11 cellular contexts compared by ENCODE assay signal in genomic region chr3:194688946-194689345, GRCh38. TPM values are rescaled to one million over a fixed set of nuclear protein-coding genes. Genes with fewer than 3 reads are reported as not detected.
A peak's percentile ranks its signal among the peaks of the same experiment; 100 is the strongest.
DNase-seq lines count a peak whose midpoint lies in the region; ATAC-seq and TF ChIP-seq lines count a peak whose summit lies in the region.
"Had no signal": no experiment of that assay in that cellular context is flagged by ENCODE, and none has a peak within 500 bp of the region (broad histone marks: within the 10 kb centered on the region; RNA-seq: fewer than 3 reads in every experiment).

No MANE protein-coding gene starts in this region.

- POLR2A ChIA-PET in activated CD8-positive, alpha-beta T cell treated with anti-CD3 and anti-CD28 coated beads for 36 hours (lab: Charles Lee), result interaction anchor here (1.5 kb wide), 1 partner anchor 14 kb away, joined by 3 read pairs; no protein-coding TSS in a partner anchor
- POLR2A ChIA-PET in activated CD8-positive, alpha-beta T cell treated with anti-CD3 and anti-CD28 coated beads, Interleukin-2, amount 10 ng/mL, durations not matched to agents 7 days and 5 days (lab: Charles Lee), result interaction anchor here (0.8 kb wide), 1 partner anchor 570 kb away, joined by 3 read pairs; no protein-coding TSS in a partner anchor

- intact Hi-C loops in activated CD8-positive, alpha-beta T cell treated with anti-CD3 and anti-CD28 coated beads for 36 hours (cut with micrococcal nuclease), result no loop called here
- intact Hi-C loops in mucosa of descending colon (cut with DNase I, micrococcal nuclease), result loop anchor here (5.0 to 10.0 kb wide), 2 partner anchors 568 to 576 kb away; no protein-coding TSS in a partner anchor

- CTCF ChIA-PET in activated CD8-positive, alpha-beta T cell treated with anti-CD3 and anti-CD28 coated beads for 36 hours (lab: Charles Lee), result interaction anchor here (8.8 kb wide), 1 partner anchor 17 kb away, joined by 199 read pairs; the partner anchor contains the start of gene LSG1
- CTCF ChIA-PET in activated CD8-positive, alpha-beta T cell treated with anti-CD3 and anti-CD28 coated beads, Interleukin-2, amount 10 ng/mL, durations not matched to agents 7 days and 5 days (lab: Charles Lee), result interaction anchor here (1.4 to 11.8 kb wide), 4 partner anchors 16 to 418 kb away, joined by 4 to 226 read pairs (median 10); partner anchors contain the start of gene LSG1

- TF ChIP-seq CTCF in activated CD8-positive, alpha-beta T cell treated with anti-CD3 and anti-CD28 coated beads for 36 hours (IDR thresholded peaks at IDR 0.05), result no peak
- TF ChIP-seq CTCF in hepatocyte (IDR thresholded peaks at IDR 0.05; ENCODE audit: poor library complexity), result no peak
- TF ChIP-seq CTCF in mucosa of descending colon (IDR thresholded peaks at IDR 0.05), result no peak

- H3K79me2 ChIP-seq in hepatocyte, result peaks cover 11% of the 10 kb centered on the region

- peaks cover 13% of the 10 kb centered on the region for H4K20me1 ChIP-seq in hepatocyte (ENCODE audit: insufficient read depth, poor library complexity, severe bottlenecking)

- peaks cover 14% of the 10 kb centered on the region for H3K27me3 Mint-ChIP-seq in activated CD8-positive, alpha-beta T cell treated with anti-CD3 and anti-CD28 coated beads for 36 hours
- H3K27me3 Mint-ChIP-seq in activated CD8-positive, alpha-beta T cell treated with anti-CD3 and anti-CD28 coated beads, Interleukin-2, amount 10 ng/mL, durations not matched to agents 7 days and 5 days (ENCODE audit: low read depth), result peaks cover 34% of the 10 kb centered on the region
- no peaks in the 10 kb centered on the region for H3K27me3 Mint-ChIP-seq in T-helper 17 cell
- no peaks in the 10 kb centered on the region for H3K27me3 Mint-ChIP-seq in stimulated activated memory B cell treated with anti-CD40 and anti-IgM and Interleukin-4, amounts not matched to agents 10 μg/mL and 1 μg/mL and 100 μg/mL, for 72 hours

- no peak for DNase-seq in activated CD8-positive, alpha-beta T cell treated with anti-CD3 and anti-CD28 coated beads for 36 hours
- DNase-seq in activated CD8-positive, alpha-beta T cell treated with anti-CD3 and anti-CD28 coated beads, Interleukin-2, amount 10 ng/mL, durations not matched to agents 7 days and 5 days, result no peak
- DNase-seq in T-helper 17 cell (no peak), hepatocyte (ENCODE audit: low spot score) (no peak), nucleus accumbens (lab: John Stamatoyannopoulos, UW) (no peak), mucosa of descending colon (no peak)
- no peak for DNase-seq in stimulated activated CD4-positive, alpha-beta T cell treated with anti-CD3 and anti-CD28 coated beads, Interleukin-2, amount 100 ng/mL, for 48 hours
- DNase-seq: T-helper 9 cell had no signal

- no peak overlapping the region for H2AFZ ChIP-seq in hepatocyte

- H3K4me3 ChIP-seq in hepatocyte (no peak overlapping the region), mucosa of descending colon (no peak overlapping the region)

- H3K9me2 ChIP-seq in hepatocyte (replicated peaks; ENCODE audit: insufficient read depth), result no peaks in the 10 kb centered on the region

- peak overlapping the region; percentile 80 for H3K4me3 Mint-ChIP-seq in activated CD8-positive, alpha-beta T cell treated with anti-CD3 and anti-CD28 coated beads for 36 hours
- no peak overlapping the region for H3K4me3 Mint-ChIP-seq in activated CD8-positive, alpha-beta T cell treated with anti-CD3 and anti-CD28 coated beads, Interleukin-2, amount 10 ng/mL, durations not matched to agents 7 days and 5 days
- H3K4me3 Mint-ChIP-seq in T-helper 17 cell, result peak overlapping the region; percentile 95
- H3K4me3 Mint-ChIP-seq in stimulated activated memory B cell treated with anti-CD40 and anti-IgM and Interleukin-4, amounts not matched to agents 10 μg/mL and 1 μg/mL and 100 μg/mL, for 72 hours, result peak overlapping the region; percentile 98

- H3K27ac ChIP-seq in hepatocyte, result peak overlapping the region; percentile 83
- H3K27ac ChIP-seq: thoracic aorta had no signal

- H3K27ac Mint-ChIP-seq in activated CD8-positive, alpha-beta T cell treated with anti-CD3 and anti-CD28 coated beads for 36 hours, result no peak overlapping the region
- no peak overlapping the region for H3K27ac Mint-ChIP-seq in activated CD8-positive, alpha-beta T cell treated with anti-CD3 and anti-CD28 coated beads, Interleukin-2, amount 10 ng/mL, durations not matched to agents 7 days and 5 days
- H3K27ac Mint-ChIP-seq in T-helper 17 cell, result peak overlapping the region; percentile 63
- H3K27ac Mint-ChIP-seq in stimulated activated memory B cell treated with anti-CD40 and anti-IgM and Interleukin-4, amounts not matched to agents 10 μg/mL and 1 μg/mL and 100 μg/mL, for 72 hours, result peak overlapping the region; percentile 88

- peaks cover 12% of the 10 kb centered on the region for H3K27me3 ChIP-seq in hepatocyte

- H3K36me3 ChIP-seq in hepatocyte (replicated peaks; ENCODE audit: insufficient read depth, low read depth) (no peaks in the 10 kb centered on the region), mucosa of descending colon (ENCODE audit: low read depth) (no peaks in the 10 kb centered on the region)
- H3K36me3 ChIP-seq: HAP-1, thoracic aorta had no signal

- peaks cover 42% of the 10 kb centered on the region for H3K4me1 ChIP-seq in hepatocyte (ENCODE audit: insufficient read depth)
- peaks cover 14% of the 10 kb centered on the region for H3K4me1 ChIP-seq in mucosa of descending colon (ENCODE audit: low read depth)

- H3K4me2 ChIP-seq in hepatocyte, result peak overlapping the region; percentile 95

- ATAC-seq in activated CD8-positive, alpha-beta T cell treated with anti-CD3 and anti-CD28 coated beads for 36 hours, result no peak
- no peak for ATAC-seq in activated CD8-positive, alpha-beta T cell treated with anti-CD3 and anti-CD28 coated beads, Interleukin-2, amount 10 ng/mL, durations not matched to agents 7 days and 5 days
- ATAC-seq in T-helper 17 cell (no peak), mucosa of descending colon (no peak)
- ATAC-seq in stimulated activated memory B cell treated with anti-CD40 and anti-IgM and Interleukin-4, amounts not matched to agents 10 μg/mL and 1 μg/mL and 100 μg/mL, for 72 hours, result no peak

- H3K9me3 ChIP-seq in T-helper 17 cell (ENCODE audit: control insufficient read depth, low read length, poor library complexity, severe bottlenecking) (no peaks in the 10 kb centered on the region), hepatocyte (ENCODE audit: low read depth) (no peaks in the 10 kb centered on the region), mucosa of descending colon (no peaks in the 10 kb centered on the region)
- H3K9me3 ChIP-seq: HAP-1, thoracic aorta had no signal

- no peaks in the 10 kb centered on the region for H3K36me3 Mint-ChIP-seq in activated CD8-positive, alpha-beta T cell treated with anti-CD3 and anti-CD28 coated beads for 36 hours (ENCODE audit: low read depth)
- H3K36me3 Mint-ChIP-seq in activated CD8-positive, alpha-beta T cell treated with anti-CD3 and anti-CD28 coated beads, Interleukin-2, amount 10 ng/mL, durations not matched to agents 7 days and 5 days (ENCODE audit: low read depth), result no peaks in the 10 kb centered on the region
- no peaks in the 10 kb centered on the region for H3K36me3 Mint-ChIP-seq in T-helper 17 cell (ENCODE audit: low read depth)
- peaks cover 4% of the 10 kb centered on the region for H3K36me3 Mint-ChIP-seq in stimulated activated memory B cell treated with anti-CD40 and anti-IgM and Interleukin-4, amounts not matched to agents 10 μg/mL and 1 μg/mL and 100 μg/mL, for 72 hours

- 60% methylated on average over 6 of the region's 6 CpGs for WGBS in hepatocyte (ENCODE audit: low lambda C conversion rate, missing lambda C conversion rate)

- peaks cover 40% of the 10 kb centered on the region for H3K4me1 Mint-ChIP-seq in activated CD8-positive, alpha-beta T cell treated with anti-CD3 and anti-CD28 coated beads for 36 hours (ENCODE audit: low read depth)
- H3K4me1 Mint-ChIP-seq in activated CD8-positive, alpha-beta T cell treated with anti-CD3 and anti-CD28 coated beads, Interleukin-2, amount 10 ng/mL, durations not matched to agents 7 days and 5 days (ENCODE audit: low read depth), result peaks cover 42% of the 10 kb centered on the region
- peaks cover 30% of the 10 kb centered on the region for H3K4me1 Mint-ChIP-seq in T-helper 17 cell
- H3K4me1 Mint-ChIP-seq in stimulated activated memory B cell treated with anti-CD40 and anti-IgM and Interleukin-4, amounts not matched to agents 10 μg/mL and 1 μg/mL and 100 μg/mL, for 72 hours, result peaks cover 75% of the 10 kb centered on the region

- no peaks in the 10 kb centered on the region for H3K9me3 Mint-ChIP-seq in activated CD8-positive, alpha-beta T cell treated with anti-CD3 and anti-CD28 coated beads for 36 hours
- no peaks in the 10 kb centered on the region for H3K9me3 Mint-ChIP-seq in activated CD8-positive, alpha-beta T cell treated with anti-CD3 and anti-CD28 coated beads, Interleukin-2, amount 10 ng/mL, durations not matched to agents 7 days and 5 days (ENCODE audit: insufficient read depth)
- peaks cover 4% of the 10 kb centered on the region for H3K9me3 Mint-ChIP-seq in stimulated activated memory B cell treated with anti-CD40 and anti-IgM and Interleukin-4, amounts not matched to agents 10 μg/mL and 1 μg/mL and 100 μg/mL, for 72 hours

RNA-seq across cellular contexts. Expression of gene FAM43A, which starts 3.3 kb away (rescaled TPM):
- 1 to 10 TPM; 3.3 to 3.9 TPM for total RNA-seq in activated CD8-positive, alpha-beta T cell treated with anti-CD3 and anti-CD28 coated beads for 36 hours
- 1 to 10 TPM; 1.1 to 1.2 TPM for total RNA-seq in activated CD8-positive, alpha-beta T cell treated with anti-CD3 and anti-CD28 coated beads, Interleukin-2, amount 10 ng/mL, durations not matched to agents 7 days and 5 days
- total RNA-seq in T-helper 17 cell (1 to 10 TPM; 2.9 to 5.5 TPM), hepatocyte (18.9 and 20.3 TPM in 2 replicates), mucosa of descending colon (10 to 100 TPM; 12.7 to 87.8 (median 22.4) TPM)
- 24.9 and 29.7 TPM in 2 replicates for polyA plus RNA-seq in hepatocyte

RNA-seq across cellular contexts. Expression of gene LSG1, which starts 17.0 kb away (rescaled TPM):
- total RNA-seq in activated CD8-positive, alpha-beta T cell treated with anti-CD3 and anti-CD28 coated beads for 36 hours, result 10 to 100 TPM; 36.5 to 41.3 TPM
- 10 to 100 TPM; 46.9 to 48.0 TPM for total RNA-seq in activated CD8-positive, alpha-beta T cell treated with anti-CD3 and anti-CD28 coated beads, Interleukin-2, amount 10 ng/mL, durations not matched to agents 7 days and 5 days
- total RNA-seq in T-helper 17 cell, result 10 to 100 TPM; 42.0 to 52.6 TPM
- 29.5 and 36.0 TPM in 2 replicates for total RNA-seq in hepatocyte
- polyA plus RNA-seq in hepatocyte, result 25.4 and 27.0 TPM in 2 replicates
- 10 to 100 TPM; 34.0 to 35.6 (median 35.5) TPM for total RNA-seq in mucosa of descending colon

RNA-seq across cellular contexts. Expression of gene TMEM44, which starts 55.7 kb away (rescaled TPM):
- 1 to 10 TPM; 4.4 to 5.0 TPM for total RNA-seq in activated CD8-positive, alpha-beta T cell treated with anti-CD3 and anti-CD28 coated beads for 36 hours
- 1 to 10 TPM; 9.1 to 9.9 TPM for total RNA-seq in activated CD8-positive, alpha-beta T cell treated with anti-CD3 and anti-CD28 coated beads, Interleukin-2, amount 10 ng/mL, durations not matched to agents 7 days and 5 days
- total RNA-seq in T-helper 17 cell (under 1 TPM; 0.87 to 0.94 TPM), hepatocyte (6.5 and 6.6 TPM in 2 replicates), mucosa of descending colon (10 to 100 TPM; 30.9 to 59.3 (median 34.1) TPM)
- polyA plus RNA-seq in hepatocyte, result 9.1 and 11.9 TPM in 2 replicates

Comparison
In these comparisons a context has a peak if more than half of its experiments do, and no peak if none do; other contexts are left out.
1. H3K27ac Mint-ChIP-seq: peak in T-helper 17 cell (single experiment) and stimulated activated memory B cell treated with anti-CD40 and anti-IgM and Interleukin-4, amounts not matched to agents 10 μg/mL and 1 μg/mL and 100 μg/mL, for 72 hours (single experiment); none in activated CD8-positive, alpha-beta T cell treated with anti-CD3 and anti-CD28 coated beads for 36 hours (single experiment) and activated CD8-positive, alpha-beta T cell treated with anti-CD3 and anti-CD28 coated beads, Interleukin-2, amount 10 ng/mL, durations not matched to agents 7 days and 5 days (single experiment).